ENCODE assay signal across 9 cellular contexts in the genomic region with DNA sequence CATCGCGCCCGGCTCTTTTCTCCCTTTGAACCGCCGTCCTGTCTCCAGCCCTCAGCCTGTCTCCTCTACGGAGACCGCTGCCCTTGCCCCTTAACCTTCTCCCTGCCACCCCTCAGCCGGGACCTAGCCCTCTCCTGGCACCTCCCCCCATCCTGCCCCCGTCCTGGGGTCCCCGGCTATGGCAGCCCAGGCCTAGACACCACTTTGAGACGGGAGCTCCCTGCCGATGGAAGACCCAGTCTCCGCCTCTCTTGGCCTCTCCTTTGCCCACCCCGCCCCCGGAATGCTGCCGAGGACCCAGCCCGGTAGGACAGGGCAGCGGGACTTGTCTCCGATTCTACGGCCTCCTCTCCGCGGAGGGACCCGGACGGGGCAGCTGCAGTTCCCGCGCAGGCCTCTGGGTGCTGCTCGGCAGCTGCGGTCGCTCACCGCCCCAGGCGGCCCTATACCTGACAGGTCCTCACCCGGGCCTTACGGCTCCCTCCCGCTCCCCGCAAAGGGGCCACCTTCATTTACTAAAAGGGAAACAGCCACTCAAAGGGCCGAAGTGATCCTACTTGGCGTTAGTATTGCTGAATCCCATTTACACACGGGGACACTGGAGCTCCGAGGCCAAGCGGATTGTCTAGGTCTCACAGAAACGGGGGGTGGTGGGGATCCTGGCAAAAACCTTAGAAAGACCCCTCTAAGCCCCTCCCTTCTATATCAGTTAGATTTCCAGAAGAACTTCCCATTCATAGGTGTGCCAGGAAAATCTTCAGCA. TPM values are rescaled to one million over a fixed set of nuclear protein-coding genes. Genes with fewer than 3 reads are reported as not detected.
DNase-seq lines count a peak whose midpoint lies in the region; ATAC-seq, FAIRE-seq and TF ChIP-seq lines count a peak whose summit lies in the region.
"Had no signal": no experiment of that assay in that cellular context is flagged by ENCODE, and none has a peak within 500 bp of the region (broad histone marks: within the 10 kb centered on the region; RNA-seq: fewer than 3 reads in every experiment).

No MANE protein-coding gene starts in this region.

- FAIRE-seq in RCC 7860 (lab: Jason Lieb, UNC): no peak

- no peak overlapping the region for H3K4me3 ChIP-seq in GM12864 (ENCODE audit: low read depth, low read length)

- ATAC-seq in activated T-cell treated with anti-CD3 and anti-CD28 coated beads, Interleukin-2, amount 50 U/mL, for 72 hours (replicated peaks in 1 of 2): peak; percentile 95 to 96
- ATAC-seq in natural killer cell treated with Interleukin-12 subunit alpha and Interleukin-12 subunit beta and Interleukin-15 and Interleukin-18, amount 100 ng/mL, for 72 hours: peak; percentile 84 to 89
- peak; percentile 91 for ATAC-seq in stimulated activated naive CD8-positive, alpha-beta T cell treated with anti-CD3 and anti-CD28 coated beads, Interleukin-15, Interleukin-2, amounts not matched to agents 100 U/mL and 50 U/mL, for 24 hours
- no peak for ATAC-seq in HG03469 (IDR thresholded peaks at IDR 0.05; ENCODE audit: unreplicated experiment)

- H3K27me3 Mint-ChIP-seq in activated T-cell treated with anti-CD3 and anti-CD28 coated beads, Interleukin-2, amount 50 U/mL, for 72 hours (ENCODE audit: low read depth): peaks cover 40% of the 10 kb centered on the region
- H3K27me3 Mint-ChIP-seq in natural killer cell treated with Interleukin-12 subunit alpha and Interleukin-12 subunit beta and Interleukin-15 and Interleukin-18, amount 100 ng/mL, for 72 hours: peaks cover 15 to 33% of the 10 kb centered on the region in 2 donors

- peak overlapping the region; percentile 68 to 73 for H3K4me3 Mint-ChIP-seq in activated T-cell treated with anti-CD3 and anti-CD28 coated beads, Interleukin-2, amount 50 U/mL, for 72 hours
- peak overlapping the region; percentile 32 for H3K4me3 Mint-ChIP-seq in natural killer cell treated with Interleukin-12 subunit alpha and Interleukin-12 subunit beta and Interleukin-15 and Interleukin-18, amount 100 ng/mL, for 72 hours

- no peaks in the 10 kb centered on the region for H3K36me3 Mint-ChIP-seq in activated T-cell treated with anti-CD3 and anti-CD28 coated beads, Interleukin-2, amount 50 U/mL, for 72 hours (ENCODE audit: insufficient read depth in 2 of 2)
- no peaks in the 10 kb centered on the region for H3K36me3 Mint-ChIP-seq in natural killer cell treated with Interleukin-12 subunit alpha and Interleukin-12 subunit beta and Interleukin-15 and Interleukin-18, amount 100 ng/mL, for 72 hours

- peak; percentile 100 for TF ChIP-seq CTCF in GM12864 (IDR thresholded peaks at IDR 0.05; ENCODE audit: low read depth, low read length, missing control alignments)

- no peaks in the 10 kb centered on the region for H3K9me3 Mint-ChIP-seq in activated T-cell treated with anti-CD3 and anti-CD28 coated beads, Interleukin-2, amount 50 U/mL, for 72 hours
- no peaks in the 10 kb centered on the region for H3K9me3 Mint-ChIP-seq in natural killer cell treated with Interleukin-12 subunit alpha and Interleukin-12 subunit beta and Interleukin-15 and Interleukin-18, amount 100 ng/mL, for 72 hours

- H3K4me1 Mint-ChIP-seq in activated T-cell treated with anti-CD3 and anti-CD28 coated beads, Interleukin-2, amount 50 U/mL, for 72 hours (ENCODE audit: low read depth): peaks cover 10% of the 10 kb centered on the region
- peaks cover 0 to 5% of the 10 kb centered on the region in 2 donors for H3K4me1 Mint-ChIP-seq in natural killer cell treated with Interleukin-12 subunit alpha and Interleukin-12 subunit beta and Interleukin-15 and Interleukin-18, amount 100 ng/mL, for 72 hours (ENCODE audit: low read depth in 2 of 2)

- H3K27ac Mint-ChIP-seq in activated T-cell treated with anti-CD3 and anti-CD28 coated beads, Interleukin-2, amount 50 U/mL, for 72 hours: no peak overlapping the region
- no peak overlapping the region for H3K27ac Mint-ChIP-seq in natural killer cell treated with Interleukin-12 subunit alpha and Interleukin-12 subunit beta and Interleukin-15 and Interleukin-18, amount 100 ng/mL, for 72 hours

- no peak for DNase-seq in GM12864 (ENCODE audit: low read depth)
- DNase-seq in HPDE6-E6E7 (ENCODE audit: extremely low spot score): peak; percentile 95
- peak; percentile 54 for DNase-seq in RCC 7860 (ENCODE audit: low spot score)
- DNase-seq in activated T-cell treated with anti-CD3 and anti-CD28 coated beads, Interleukin-2, amount 50 U/mL, for 72 hours: peak; percentile 81
- peak; percentile 26 for DNase-seq in fibroblast of peridontal ligament (ENCODE audit: extremely low read depth)
- DNase-seq in natural killer cell treated with Interleukin-12 subunit alpha and Interleukin-12 subunit beta and Interleukin-15 and Interleukin-18, amount 100 ng/mL, for 72 hours (ENCODE audit: low spot score): peak; percentile 81
- DNase-seq in stimulated activated naive CD8-positive, alpha-beta T cell treated with anti-CD3 and anti-CD28 coated beads, Interleukin-15, Interleukin-2, amounts not matched to agents 100 U/mL and 50 U/mL, for 24 hours: peak; percentile 84

RNA-seq across cellular contexts. Expression of a gene that starts 32.6 kb away (rescaled TPM):
- not detected for total RNA-seq in activated T-cell treated with anti-CD3 and anti-CD28 coated beads, Interleukin-2, amount 50 U/mL, for 72 hours
- total RNA-seq in natural killer cell treated with Interleukin-12 subunit alpha and Interleukin-12 subunit beta and Interleukin-15 and Interleukin-18, amount 100 ng/mL, for 72 hours: not detected
- total RNA-seq: pulmonary artery endothelial cell had no signal
